21 cellular contexts compared by ENCODE assay signal in the genomic region with DNA sequence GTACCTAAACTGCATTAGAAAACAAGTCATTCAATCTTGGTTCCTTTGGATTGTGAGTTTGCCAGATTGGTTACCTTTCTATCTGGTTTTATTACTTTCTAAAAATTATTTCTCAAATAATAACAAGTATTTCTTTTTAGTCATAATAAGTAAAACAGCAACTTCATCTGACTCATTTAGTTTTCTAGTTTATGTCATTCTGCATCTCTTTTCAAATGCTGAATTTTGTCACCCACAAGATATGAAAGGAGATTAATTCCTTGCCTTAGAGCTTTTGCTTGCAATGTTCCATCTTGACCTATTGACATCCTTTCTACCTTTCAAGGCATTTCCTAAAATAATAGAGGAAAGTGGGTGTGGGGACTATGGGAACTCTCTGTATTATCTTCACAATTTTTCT.
DNase-seq lines count a peak whose midpoint lies in the region; ATAC-seq lines count a peak whose summit lies in the region.
"Had no signal": no experiment of that assay in that cellular context is flagged by ENCODE, and none has a peak within 500 bp of the region (broad histone marks: within the 10 kb centered on the region; RNA-seq: fewer than 3 reads in every experiment).

No MANE protein-coding gene starts in this region.

- peak; percentile 52 for ATAC-seq in GM18868 (IDR thresholded peaks at IDR 0.05; ENCODE audit: unreplicated experiment)
- peak; percentile 89 for ATAC-seq in HG02610 (IDR thresholded peaks at IDR 0.05; ENCODE audit: unreplicated experiment)
- peak; percentile 62 for ATAC-seq in HG02884 (IDR thresholded peaks at IDR 0.05; ENCODE audit: unreplicated experiment)
- peak; percentile 40 for ATAC-seq in HG03558 (IDR thresholded peaks at IDR 0.05; ENCODE audit: extremely low read depth, unreplicated experiment)
- ATAC-seq in HG03045 (IDR thresholded peaks at IDR 0.05; ENCODE audit: unreplicated experiment), result no peak
- no peak for ATAC-seq in GM21360 (IDR thresholded peaks at IDR 0.05; ENCODE audit: unreplicated experiment)
- ATAC-seq: A549, HCT116 had no signal

- no peak for DNase-seq in NCI-H146 treated with DMSO at 0.1 percent for 48 hours (lab: John Stamatoyannopoulos, UW; ENCODE audit: unreplicated experiment)
- DNase-seq in activated naive CD4-positive, alpha-beta T cell (lab: John Stamatoyannopoulos, UW), result no peak
- DNase-seq: 8988T; ACHN; AML-193; BE2C; Calu3; CD4-positive, alpha-beta T cell; CD8-positive, alpha-beta memory T cell; COR-L47; DND-41; GM23248; H7 had no signal

Comparison
In these comparisons a context has a peak if more than half of its experiments do, and no peak if none do; other contexts are left out.
1. ATAC-seq: peak in GM18868 (single experiment), HG02610 (single experiment), HG02884 (single experiment) and HG03558 (single experiment); none in HG03045 (single experiment) and GM21360 (single experiment).